Comparison of ENCODE assay signal across 1 cellular context in genomic region chr9:969310-969692, GRCh38.
TF ChIP-seq lines count a peak whose summit lies in the region.

No MANE protein-coding gene starts in this region.

TF ChIP-seq in HEK293, 187 proteins besides CTCF, POLR2A, EP300 and RAD21 (continued from another document):
- TF ChIP-seq HIC1 (tag by site-specific recombination; IDR thresholded peaks at IDR 0.05) (peak; percentile 36; the same call in 1 of the 2 replicates), OVOL3 (tag by site-specific recombination; IDR thresholded peaks at IDR 0.05) (peak; percentile 79), OSR2 (tag by site-specific recombination; IDR thresholded peaks at IDR 0.05) (peak; percentile 90), PRDM2 (tag by site-specific recombination; IDR thresholded peaks at IDR 0.05; ENCODE audit: borderline replicate concordance) (no peak), REST (tag by site-specific recombination; IDR thresholded peaks at IDR 0.05) (no peak), ZSCAN30 (tag by site-specific recombination; IDR thresholded peaks at IDR 0.05) (peak; percentile 29; the same call in 1 of the 2 replicates)
